ENCODE assay signal across 3 cellular contexts in genomic region chr13:28477709-28477973, GRCh38.
TF ChIP-seq lines count a peak whose summit lies in the region.

No MANE protein-coding gene starts in this region.

TF ChIP-seq in GM23338, 12 proteins besides CTCF, POLR2A, EP300 and RAD21 (continues in another document):
- TF ChIP-seq ETS1 (IDR thresholded peaks at IDR 0.05), result no peak
- TF ChIP-seq CREB1 (CRISPR knock-in tag; IDR thresholded peaks at IDR 0.05; ENCODE audit: low read depth), result no peak
- no peak for TF ChIP-seq EZH2phosphoT487 (IDR thresholded peaks at IDR 0.05; ENCODE audit: unreplicated experiment)
- TF ChIP-seq STAT1 (IDR thresholded peaks at IDR 0.05; ENCODE audit: unreplicated experiment), result no peak
- no peak for TF ChIP-seq EZH2 (IDR thresholded peaks at IDR 0.05; ENCODE audit: low read depth, unreplicated experiment)
- TF ChIP-seq ZNF331 (CRISPR knock-in tag; IDR thresholded peaks at IDR 0.05; ENCODE audit: low read depth), result no peak
- no peak for TF ChIP-seq JUNB (IDR thresholded peaks at IDR 0.05; ENCODE audit: unreplicated experiment)
- TF ChIP-seq REST (IDR thresholded peaks at IDR 0.05; ENCODE audit: unreplicated experiment), result no peak
- no peak for TF ChIP-seq POLR2AphosphoS5 (IDR thresholded peaks at IDR 0.05; ENCODE audit: low read depth)

TF ChIP-seq in IMR-90, 13 proteins besides CTCF, POLR2A, EP300 and RAD21:
- no peak for TF ChIP-seq CEBPB (IDR thresholded peaks at IDR 0.05; ENCODE audit: low read depth, low read length)
- no peak for TF ChIP-seq RCOR1 (IDR thresholded peaks at IDR 0.05; ENCODE audit: insufficient replicate concordance, low read length)
- no peak for TF ChIP-seq RFX5 (IDR thresholded peaks at IDR 0.05; ENCODE audit: low read depth, low read length)
- TF ChIP-seq BHLHE40 (IDR thresholded peaks at IDR 0.05; ENCODE audit: low read depth, low read length), result no peak
- no peak for TF ChIP-seq CHD1 (IDR thresholded peaks at IDR 0.05; ENCODE audit: low read depth, low read length)
- TF ChIP-seq NFE2L2 (IDR thresholded peaks at IDR 0.05; ENCODE audit: low read depth, low read length), result no peak
- no peak for TF ChIP-seq MXI1 (IDR thresholded peaks at IDR 0.05; ENCODE audit: borderline replicate concordance, low read depth, low read length)
- TF ChIP-seq SMC3 (IDR thresholded peaks at IDR 0.05; ENCODE audit: low read depth, low read length), result no peak
- TF ChIP-seq, protein P1, sequence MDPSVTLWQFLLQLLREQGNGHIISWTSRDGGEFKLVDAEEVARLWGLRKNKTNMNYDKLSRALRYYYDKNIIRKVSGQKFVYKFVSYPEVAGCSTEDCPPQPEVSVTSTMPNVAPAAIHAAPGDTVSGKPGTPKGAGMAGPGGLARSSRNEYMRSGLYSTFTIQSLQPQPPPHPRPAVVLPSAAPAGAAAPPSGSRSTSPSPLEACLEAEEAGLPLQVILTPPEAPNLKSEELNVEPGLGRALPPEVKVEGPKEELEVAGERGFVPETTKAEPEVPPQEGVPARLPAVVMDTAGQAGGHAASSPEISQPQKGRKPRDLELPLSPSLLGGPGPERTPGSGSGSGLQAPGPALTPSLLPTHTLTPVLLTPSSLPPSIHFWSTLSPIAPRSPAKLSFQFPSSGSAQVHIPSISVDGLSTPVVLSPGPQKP (IDR thresholded peaks at IDR 0.05; ENCODE audit: borderline replicate concordance, low read depth, low read length), result no peak
- TF ChIP-seq FOS (IDR thresholded peaks at IDR 0.05; ENCODE audit: low read depth, low read length), result no peak
- TF ChIP-seq MAZ (IDR thresholded peaks at IDR 0.05; ENCODE audit: borderline replicate concordance, low read depth, low read length), result no peak
- no peak for TF ChIP-seq MAFK (IDR thresholded peaks at IDR 0.05; ENCODE audit: low read depth, low read length)
- TF ChIP-seq, protein P2, sequence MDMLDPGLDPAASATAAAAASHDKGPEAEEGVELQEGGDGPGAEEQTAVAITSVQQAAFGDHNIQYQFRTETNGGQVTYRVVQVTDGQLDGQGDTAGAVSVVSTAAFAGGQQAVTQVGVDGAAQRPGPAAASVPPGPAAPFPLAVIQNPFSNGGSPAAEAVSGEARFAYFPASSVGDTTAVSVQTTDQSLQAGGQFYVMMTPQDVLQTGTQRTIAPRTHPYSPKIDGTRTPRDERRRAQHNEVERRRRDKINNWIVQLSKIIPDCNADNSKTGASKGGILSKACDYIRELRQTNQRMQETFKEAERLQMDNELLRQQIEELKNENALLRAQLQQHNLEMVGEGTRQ (IDR thresholded peaks at IDR 0.05; ENCODE audit: low read depth, low read length), result no peak

TF ChIP-seq in SK-N-SH, 30 proteins besides CTCF, POLR2A, EP300 and RAD21:
- TF ChIP-seq POLR2AphosphoS5 (IDR thresholded peaks at IDR 0.05; ENCODE audit: low read depth, low read length) (no peak), SIN3A (IDR thresholded peaks at IDR 0.05; ENCODE audit: borderline replicate concordance, low read depth, low read length) (no peak), FOSL2 (IDR thresholded peaks at IDR 0.05; ENCODE audit: borderline replicate concordance, low read depth) (no peak), YY1 (IDR thresholded peaks at IDR 0.05; ENCODE audit: low read depth) (no peak), ZBTB33 (IDR thresholded peaks at IDR 0.05; ENCODE audit: borderline replicate concordance, low read depth) (no peak), RXRA (IDR thresholded peaks at IDR 0.05; ENCODE audit: borderline replicate concordance, low read depth) (no peak), EZH2phosphoT487 (IDR thresholded peaks at IDR 0.05; ENCODE audit: borderline replicate concordance, low read depth) (no peak), GABPA (IDR thresholded peaks at IDR 0.05; ENCODE audit: low read depth) (no peak)
- TF ChIP-seq, protein P2 (IDR thresholded peaks at IDR 0.05; ENCODE audit: borderline replicate concordance, low read depth, low read length), result no peak
